Comparison of ENCODE assay signal across 2 cellular contexts in the genomic region with DNA sequence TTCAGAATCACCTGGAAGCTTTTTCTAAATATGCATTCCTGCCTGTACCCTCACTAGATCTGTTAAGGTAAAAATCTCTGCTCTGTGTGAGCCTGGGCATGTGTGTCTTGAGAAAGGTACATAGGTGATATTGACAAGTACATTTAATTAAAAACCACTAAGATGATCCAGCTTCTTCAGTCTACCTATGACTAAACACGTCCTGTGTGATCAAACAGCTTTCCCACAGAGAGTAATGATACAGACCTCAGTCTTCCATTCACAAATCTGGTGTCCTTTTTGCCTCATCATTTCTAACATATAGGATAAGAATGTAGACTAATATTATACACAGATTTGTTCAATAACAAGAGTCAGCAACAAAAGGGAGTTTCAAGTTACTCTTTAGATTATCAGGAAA.
TF ChIP-seq lines count a peak whose summit lies in the region.

No MANE protein-coding gene starts in this region.

TF ChIP-seq in SK-N-SH, 30 proteins besides CTCF, POLR2A, EP300 and RAD21 (continued from another document):
- TF ChIP-seq, protein P1, sequence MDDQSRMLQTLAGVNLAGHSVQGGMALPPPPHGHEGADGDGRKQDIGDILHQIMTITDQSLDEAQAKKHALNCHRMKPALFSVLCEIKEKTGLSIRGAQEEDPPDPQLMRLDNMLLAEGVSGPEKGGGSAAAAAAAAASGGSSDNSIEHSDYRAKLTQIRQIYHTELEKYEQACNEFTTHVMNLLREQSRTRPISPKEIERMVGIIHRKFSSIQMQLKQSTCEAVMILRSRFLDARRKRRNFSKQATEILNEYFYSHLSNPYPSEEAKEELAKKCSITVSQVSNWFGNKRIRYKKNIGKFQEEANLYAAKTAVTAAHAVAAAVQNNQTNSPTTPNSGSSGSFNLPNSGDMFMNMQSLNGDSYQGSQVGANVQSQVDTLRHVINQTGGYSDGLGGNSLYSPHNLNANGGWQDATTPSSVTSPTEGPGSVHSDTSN (IDR thresholded peaks at IDR 0.05): no peak
- no peak for TF ChIP-seq TEAD4 (IDR thresholded peaks at IDR 0.05; ENCODE audit: borderline replicate concordance, insufficient read depth)
- TF ChIP-seq FOSL2 (IDR thresholded peaks at IDR 0.05; ENCODE audit: borderline replicate concordance, low read depth): no peak
- TF ChIP-seq, protein P2, sequence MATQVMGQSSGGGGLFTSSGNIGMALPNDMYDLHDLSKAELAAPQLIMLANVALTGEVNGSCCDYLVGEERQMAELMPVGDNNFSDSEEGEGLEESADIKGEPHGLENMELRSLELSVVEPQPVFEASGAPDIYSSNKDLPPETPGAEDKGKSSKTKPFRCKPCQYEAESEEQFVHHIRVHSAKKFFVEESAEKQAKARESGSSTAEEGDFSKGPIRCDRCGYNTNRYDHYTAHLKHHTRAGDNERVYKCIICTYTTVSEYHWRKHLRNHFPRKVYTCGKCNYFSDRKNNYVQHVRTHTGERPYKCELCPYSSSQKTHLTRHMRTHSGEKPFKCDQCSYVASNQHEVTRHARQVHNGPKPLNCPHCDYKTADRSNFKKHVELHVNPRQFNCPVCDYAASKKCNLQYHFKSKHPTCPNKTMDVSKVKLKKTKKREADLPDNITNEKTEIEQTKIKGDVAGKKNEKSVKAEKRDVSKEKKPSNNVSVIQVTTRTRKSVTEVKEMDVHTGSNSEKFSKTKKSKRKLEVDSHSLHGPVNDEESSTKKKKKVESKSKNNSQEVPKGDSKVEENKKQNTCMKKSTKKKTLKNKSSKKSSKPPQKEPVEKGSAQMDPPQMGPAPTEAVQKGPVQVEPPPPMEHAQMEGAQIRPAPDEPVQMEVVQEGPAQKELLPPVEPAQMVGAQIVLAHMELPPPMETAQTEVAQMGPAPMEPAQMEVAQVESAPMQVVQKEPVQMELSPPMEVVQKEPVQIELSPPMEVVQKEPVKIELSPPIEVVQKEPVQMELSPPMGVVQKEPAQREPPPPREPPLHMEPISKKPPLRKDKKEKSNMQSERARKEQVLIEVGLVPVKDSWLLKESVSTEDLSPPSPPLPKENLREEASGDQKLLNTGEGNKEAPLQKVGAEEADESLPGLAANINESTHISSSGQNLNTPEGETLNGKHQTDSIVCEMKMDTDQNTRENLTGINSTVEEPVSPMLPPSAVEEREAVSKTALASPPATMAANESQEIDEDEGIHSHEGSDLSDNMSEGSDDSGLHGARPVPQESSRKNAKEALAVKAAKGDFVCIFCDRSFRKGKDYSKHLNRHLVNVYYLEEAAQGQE (IDR thresholded peaks at IDR 0.05; ENCODE audit: low read depth, low read length): no peak
- no peak for TF ChIP-seq NRF1 (IDR thresholded peaks at IDR 0.05; ENCODE audit: low read depth, low read length)
- TF ChIP-seq RCOR1 (IDR thresholded peaks at IDR 0.05; ENCODE audit: low read length): no peak
- TF ChIP-seq JUND (IDR thresholded peaks at IDR 0.05): no peak
- no peak for TF ChIP-seq ELF1 (IDR thresholded peaks at IDR 0.05)
- no peak for TF ChIP-seq GABPA (IDR thresholded peaks at IDR 0.05; ENCODE audit: low read depth)
- TF ChIP-seq, protein P3, sequence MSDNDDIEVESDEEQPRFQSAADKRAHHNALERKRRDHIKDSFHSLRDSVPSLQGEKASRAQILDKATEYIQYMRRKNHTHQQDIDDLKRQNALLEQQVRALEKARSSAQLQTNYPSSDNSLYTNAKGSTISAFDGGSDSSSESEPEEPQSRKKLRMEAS (IDR thresholded peaks at IDR 0.05; ENCODE audit: low read depth): no peak
- no peak for TF ChIP-seq RXRA (IDR thresholded peaks at IDR 0.05; ENCODE audit: borderline replicate concordance, low read depth)
- TF ChIP-seq MXI1 (IDR thresholded peaks at IDR 0.05; ENCODE audit: low read depth, low read length): no peak
- TF ChIP-seq, protein P4, sequence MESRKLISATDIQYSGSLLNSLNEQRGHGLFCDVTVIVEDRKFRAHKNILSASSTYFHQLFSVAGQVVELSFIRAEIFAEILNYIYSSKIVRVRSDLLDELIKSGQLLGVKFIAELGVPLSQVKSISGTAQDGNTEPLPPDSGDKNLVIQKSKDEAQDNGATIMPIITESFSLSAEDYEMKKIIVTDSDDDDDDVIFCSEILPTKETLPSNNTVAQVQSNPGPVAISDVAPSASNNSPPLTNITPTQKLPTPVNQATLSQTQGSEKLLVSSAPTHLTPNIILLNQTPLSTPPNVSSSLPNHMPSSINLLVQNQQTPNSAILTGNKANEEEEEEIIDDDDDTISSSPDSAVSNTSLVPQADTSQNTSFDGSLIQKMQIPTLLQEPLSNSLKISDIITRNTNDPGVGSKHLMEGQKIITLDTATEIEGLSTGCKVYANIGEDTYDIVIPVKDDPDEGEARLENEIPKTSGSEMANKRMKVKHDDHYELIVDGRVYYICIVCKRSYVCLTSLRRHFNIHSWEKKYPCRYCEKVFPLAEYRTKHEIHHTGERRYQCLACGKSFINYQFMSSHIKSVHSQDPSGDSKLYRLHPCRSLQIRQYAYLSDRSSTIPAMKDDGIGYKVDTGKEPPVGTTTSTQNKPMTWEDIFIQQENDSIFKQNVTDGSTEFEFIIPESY (IDR thresholded peaks at IDR 0.05; ENCODE audit: borderline replicate concordance, low read depth): no peak

TF ChIP-seq in SK-N-SH treated with all-trans-retinoic acid at 6 μM for 48 hours, 23 proteins besides CTCF, POLR2A, EP300 and RAD21 (continued from another document):
- TF ChIP-seq PATZ1 (CRISPR knock-in tag; IDR thresholded peaks at IDR 0.05; ENCODE audit: borderline replicate concordance) (no peak), ZNF565 (CRISPR knock-in tag; conservative IDR thresholded peaks at IDR 0.05; ENCODE audit: low read depth) (no peak), TCF4 (CRISPR knock-in tag; IDR thresholded peaks at IDR 0.05; ENCODE audit: borderline replicate concordance) (no peak), RARB (CRISPR knock-in tag; IDR thresholded peaks at IDR 0.05) (no peak), ZC3H10 (CRISPR knock-in tag; IDR thresholded peaks at IDR 0.05) (no peak), ZFP3 (CRISPR knock-in tag; IDR thresholded peaks at IDR 0.05) (no peak), ARNTL (CRISPR knock-in tag; IDR thresholded peaks at IDR 0.05; ENCODE audit: borderline replicate concordance, low read depth) (no peak), PPARA (CRISPR knock-in tag; IDR thresholded peaks at IDR 0.05; ENCODE audit: borderline replicate concordance) (no peak), ZNF8 (CRISPR knock-in tag; IDR thresholded peaks at IDR 0.05) (no peak), ZFP30 (CRISPR knock-in tag; IDR thresholded peaks at IDR 0.05) (no peak), POU6F1 (CRISPR knock-in tag; IDR thresholded peaks at IDR 0.05; ENCODE audit: borderline replicate concordance, low read depth) (no peak), GLIS3 (CRISPR knock-in tag; IDR thresholded peaks at IDR 0.05) (no peak), CSDC2 (CRISPR knock-in tag; IDR thresholded peaks at IDR 0.05) (no peak), BACH2 (CRISPR knock-in tag; IDR thresholded peaks at IDR 0.05; ENCODE audit: borderline replicate concordance) (no peak), TOX (CRISPR knock-in tag; IDR thresholded peaks at IDR 0.05; ENCODE audit: borderline replicate concordance) (no peak), ISL1 (CRISPR knock-in tag; IDR thresholded peaks at IDR 0.05) (no peak)
- TF ChIP-seq, protein P5, sequence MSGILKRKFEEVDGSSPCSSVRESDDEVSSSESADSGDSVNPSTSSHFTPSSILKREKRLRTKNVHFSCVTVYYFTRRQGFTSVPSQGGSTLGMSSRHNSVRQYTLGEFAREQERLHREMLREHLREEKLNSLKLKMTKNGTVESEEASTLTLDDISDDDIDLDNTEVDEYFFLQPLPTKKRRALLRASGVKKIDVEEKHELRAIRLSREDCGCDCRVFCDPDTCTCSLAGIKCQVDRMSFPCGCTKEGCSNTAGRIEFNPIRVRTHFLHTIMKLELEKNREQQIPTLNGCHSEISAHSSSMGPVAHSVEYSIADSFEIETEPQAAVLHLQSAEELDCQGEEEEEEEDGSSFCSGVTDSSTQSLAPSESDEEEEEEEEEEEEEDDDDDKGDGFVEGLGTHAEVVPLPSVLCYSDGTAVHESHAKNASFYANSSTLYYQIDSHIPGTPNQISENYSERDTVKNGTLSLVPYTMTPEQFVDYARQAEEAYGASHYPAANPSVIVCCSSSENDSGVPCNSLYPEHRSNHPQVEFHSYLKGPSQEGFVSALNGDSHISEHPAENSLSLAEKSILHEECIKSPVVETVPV (CRISPR knock-in tag; IDR thresholded peaks at IDR 0.05): no peak
- TF ChIP-seq, protein P6, sequence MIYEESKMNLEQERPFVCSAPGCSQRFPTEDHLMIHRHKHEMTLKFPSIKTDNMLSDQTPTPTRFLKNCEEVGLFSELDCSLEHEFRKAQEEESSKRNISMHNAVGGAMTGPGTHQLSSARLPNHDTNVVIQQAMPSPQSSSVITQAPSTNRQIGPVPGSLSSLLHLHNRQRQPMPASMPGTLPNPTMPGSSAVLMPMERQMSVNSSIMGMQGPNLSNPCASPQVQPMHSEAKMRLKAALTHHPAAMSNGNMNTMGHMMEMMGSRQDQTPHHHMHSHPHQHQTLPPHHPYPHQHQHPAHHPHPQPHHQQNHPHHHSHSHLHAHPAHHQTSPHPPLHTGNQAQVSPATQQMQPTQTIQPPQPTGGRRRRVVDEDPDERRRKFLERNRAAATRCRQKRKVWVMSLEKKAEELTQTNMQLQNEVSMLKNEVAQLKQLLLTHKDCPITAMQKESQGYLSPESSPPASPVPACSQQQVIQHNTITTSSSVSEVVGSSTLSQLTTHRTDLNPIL (CRISPR knock-in tag; IDR thresholded peaks at IDR 0.05; ENCODE audit: low read depth): no peak
